ENCODE assay signal across 27 cellular contexts in genomic region chr5:149697001-149697400, GRCh38. TPM values are rescaled to one million over a fixed set of nuclear protein-coding genes. Genes with fewer than 3 reads are reported as not detected.
A peak's percentile ranks its signal among the peaks of the same experiment; 100 is the strongest.
DNase-seq lines count a peak whose midpoint lies in the region; ATAC-seq and TF ChIP-seq lines count a peak whose summit lies in the region.
"Had no signal": no experiment of that assay in that cellular context is flagged by ENCODE, and none has a peak within 500 bp of the region (broad histone marks: within the 10 kb centered on the region; RNA-seq: fewer than 3 reads in every experiment).

No MANE protein-coding gene starts in this region.

- no peak for TF ChIP-seq CTCF in HCT116 (IDR thresholded peaks at IDR 0.05 in 2 of 3, conservative IDR thresholded peaks at IDR 0.05 in 1 of 3; ENCODE audit: borderline replicate concordance in 1 of 3, insufficient read depth in 1 of 3, low read depth in 2 of 3, low read length in 2 of 3)
- TF ChIP-seq CTCF in PC-9 (conservative IDR thresholded peaks at IDR 0.05) = no peak
- no peak for TF ChIP-seq CTCF in choroid plexus epithelial cell (conservative IDR thresholded peaks at IDR 0.05; ENCODE audit: low read depth, low read length)

- no peak overlapping the region for H2BK5ac ChIP-seq in mesenchymal stem cell (ENCODE audit: low read depth, low read length, poor library complexity, severe bottlenecking)

- intact Hi-C loops in HCT116 (cut with micrococcal nuclease) = no loop called here
- intact Hi-C loops in PC-9 (cut with micrococcal nuclease; ENCODE audit: unreplicated experiment) = no loop called here

- CTCF ChIA-PET in HCT116 (lab: Charles Lee) = no interaction called here
- CTCF ChIA-PET in PC-9 (lab: Charles Lee) = no interaction called here

- H3K79me2 ChIP-seq in HCT116 (ENCODE audit: insufficient read depth, low read length) (no peaks in the 10 kb centered on the region), PC-9 (ENCODE audit: low read depth) (no peaks in the 10 kb centered on the region)

- peaks cover 5 to 9% of the 10 kb centered on the region in 2 experiments; a peak in 3 of 4 replicates for H3K4me1 ChIP-seq in HCT116 (ENCODE audit: control insufficient read depth in 1 of 2, insufficient read depth in 2 of 2, low read length in 2 of 2)
- peaks cover 11% of the 10 kb centered on the region for H3K4me1 ChIP-seq in PC-9 (replicated peaks; ENCODE audit: insufficient read depth)
- H3K4me1 ChIP-seq in mesenchymal stem cell (ENCODE audit: control insufficient read depth, insufficient read depth, low read depth, low read length) = no peaks in the 10 kb centered on the region
- H3K4me1 ChIP-seq: transverse colon had no signal

- no peak overlapping the region for H3K27ac ChIP-seq in HCT116 (ENCODE audit: low read depth, low read length)
- H3K27ac ChIP-seq in PC-9 = no peak overlapping the region
- no peak overlapping the region for H3K27ac ChIP-seq in mesenchymal stem cell (ENCODE audit: low read length, poor library complexity, severe bottlenecking)
- H3K27ac ChIP-seq: HL-60, transverse colon had no signal

- H3K9me2 ChIP-seq in HCT116 (ENCODE audit: insufficient read depth) (no peaks in the 10 kb centered on the region), PC-9 (ENCODE audit: insufficient read depth) (no peaks in the 10 kb centered on the region)

- H4K20me1 ChIP-seq in HCT116 (ENCODE audit: insufficient read depth) = no peaks in the 10 kb centered on the region
- no peaks in the 10 kb centered on the region for H4K20me1 ChIP-seq in PC-9 (ENCODE audit: insufficient read depth)

- no peak overlapping the region for H2BK15ac ChIP-seq in mesenchymal stem cell (ENCODE audit: low read depth, poor library complexity, severe bottlenecking)

- H3K27me3 ChIP-seq in HCT116 (ENCODE audit: insufficient read depth, low read length) (peaks cover 6% of the 10 kb centered on the region; the same call in 1 of the 2 replicates), PC-9 (ENCODE audit: insufficient read depth, low read depth) (peaks cover 26% of the 10 kb centered on the region), mesenchymal stem cell (ENCODE audit: control insufficient read depth in 1 of 2, insufficient read depth in 1 of 2, low read length in 2 of 2) (peaks cover 11 to 73% of the 10 kb centered on the region in 2 experiments)
- H3K27me3 ChIP-seq: transverse colon had no signal

- H3K18ac ChIP-seq in mesenchymal stem cell (ENCODE audit: low read depth in 1 of 2, low read length in 2 of 2) = no peak overlapping the region

- H3K36me3 ChIP-seq in HCT116 (ENCODE audit: control insufficient read depth in 1 of 2, insufficient read depth in 2 of 2, low read length in 2 of 2) (no peaks in the 10 kb centered on the region), PC-9 (ENCODE audit: low read depth) (no peaks in the 10 kb centered on the region), mesenchymal stem cell (ENCODE audit: control insufficient read depth in 1 of 2, insufficient read depth in 2 of 2, low read depth in 1 of 2, low read length in 2 of 2) (no peaks in the 10 kb centered on the region)
- H3K36me3 ChIP-seq: transverse colon had no signal

- H3K36me3 Mint-ChIP-seq in activated naive CD8-positive, alpha-beta T cell treated with anti-CD3 and anti-CD28 coated beads, Interleukin-2, amount 50 U/mL, for 24 hours (ENCODE audit: low read depth) = no peaks in the 10 kb centered on the region
- H3K36me3 Mint-ChIP-seq: activated naive CD8-positive, alpha-beta T cell treated with anti-CD3 and anti-CD28 coated beads, Interleukin-2, amount 10 ng/mL, durations not matched to agents 7 days and 5 days had no signal

- H3K4me1 Mint-ChIP-seq in activated naive CD8-positive, alpha-beta T cell treated with anti-CD3 and anti-CD28 coated beads, Interleukin-2, amount 50 U/mL, for 24 hours = no peaks in the 10 kb centered on the region
- H3K4me1 Mint-ChIP-seq: activated naive CD8-positive, alpha-beta T cell treated with anti-CD3 and anti-CD28 coated beads, Interleukin-2, amount 10 ng/mL, durations not matched to agents 7 days and 5 days; endodermal cell; IgD-negative memory B cell; neural crest cell had no signal

- H2AK5ac ChIP-seq in mesenchymal stem cell (ENCODE audit: low read length, severe bottlenecking) = no peak overlapping the region

- no peaks in the 10 kb centered on the region for H3K9me3 Mint-ChIP-seq in activated naive CD8-positive, alpha-beta T cell treated with anti-CD3 and anti-CD28 coated beads, Interleukin-2, amount 50 U/mL, for 24 hours
- H3K9me3 Mint-ChIP-seq: activated naive CD8-positive, alpha-beta T cell treated with anti-CD3 and anti-CD28 coated beads, Interleukin-2, amount 10 ng/mL, durations not matched to agents 7 days and 5 days; endodermal cell; IgD-negative memory B cell; neural crest cell; T-helper 2 cell treated with Interferon-gamma antibody and Interleukin-4, amounts not matched to agents 5 μg/mL and 100 μg/mL, for 36 hours had no signal

- no peak overlapping the region for H3K27ac Mint-ChIP-seq in activated naive CD8-positive, alpha-beta T cell treated with anti-CD3 and anti-CD28 coated beads, Interleukin-2, amount 50 U/mL, for 24 hours
- H3K27ac Mint-ChIP-seq: activated naive CD8-positive, alpha-beta T cell treated with anti-CD3 and anti-CD28 coated beads, Interleukin-2, amount 10 ng/mL, durations not matched to agents 7 days and 5 days; endodermal cell; IgD-negative memory B cell; T-helper 2 cell treated with Interferon-gamma antibody and Interleukin-4, amounts not matched to agents 5 μg/mL and 100 μg/mL, for 36 hours had no signal

- H3K23ac ChIP-seq in mesenchymal stem cell (ENCODE audit: low read length in 2 of 2) = no peak overlapping the region

- POLR2A ChIA-PET in HCT116 (lab: Charles Lee) (no interaction called here), PC-9 (lab: Charles Lee; ENCODE audit: unreplicated experiment) (no interaction called here)

- RAD21 ChIA-PET in HCT116 (lab: Charles Lee; ENCODE audit: low non-redundant PET in 1 of 2, low total read pairs in 2 of 2, uncharacterized antibody in 2 of 2, unreplicated experiment in 2 of 2) = no interaction called here

- WGBS in mesenchymal stem cell = 100% methylated on average over 1 of the region's 4 CpGs

- no peak overlapping the region for H3K4me3 ChIP-seq in HCT116 (replicated peaks in 1 of 2; ENCODE audit: low read depth in 1 of 2, low read length in 2 of 2)
- H3K4me3 ChIP-seq in PC-9 = no peak overlapping the region
- H3K4me3 ChIP-seq in choroid plexus epithelial cell (ENCODE audit: low read depth, low read length) = no peak overlapping the region
- H3K4me3 ChIP-seq in mesenchymal stem cell (ENCODE audit: insufficient read depth in 1 of 2, low read depth in 1 of 2, low read length in 2 of 2) = no peak overlapping the region
- H3K4me3 ChIP-seq: transverse colon had no signal

- H3F3A ChIP-seq in PC-9 (ENCODE audit: insufficient read depth, low read depth) = peaks cover 12% of the 10 kb centered on the region; the same call in 1 of the 2 replicates

- no peaks in the 10 kb centered on the region for H3K79me1 ChIP-seq in mesenchymal stem cell (replicated peaks; ENCODE audit: low read length, poor library complexity, severe bottlenecking)

- H3K9ac ChIP-seq in HCT116 (ENCODE audit: low read length) = no peak overlapping the region
- H3K9ac ChIP-seq in mesenchymal stem cell (ENCODE audit: low read length) = no peak overlapping the region

- H4K8ac ChIP-seq in mesenchymal stem cell (ENCODE audit: low read length) = no peak overlapping the region

- peaks cover 5% of the 10 kb centered on the region for H3K27me3 Mint-ChIP-seq in activated naive CD8-positive, alpha-beta T cell treated with anti-CD3 and anti-CD28 coated beads, Interleukin-2, amount 50 U/mL, for 24 hours

- no peak overlapping the region for H2BK120ac ChIP-seq in mesenchymal stem cell (ENCODE audit: low read depth, low read length)

- no peak for TF ChIP-seq RAD21 in HCT116 (IDR thresholded peaks at IDR 0.05; ENCODE audit: low read depth)

- H3K4me2 ChIP-seq in HCT116 (ENCODE audit: low read length) (0 out of 2 replicates have a peak overlapping the region, but pooled peaks have one; percentile 26), PC-9 (peak overlapping the region; percentile 9; the same call in 1 of the 2 replicates), mesenchymal stem cell (ENCODE audit: low read length, poor library complexity, severe bottlenecking) (no peak overlapping the region)

- H3K14ac ChIP-seq in mesenchymal stem cell (ENCODE audit: low read length in 2 of 2) = no peak overlapping the region

- H2BK12ac ChIP-seq in mesenchymal stem cell (ENCODE audit: low read length in 2 of 2) = no peak overlapping the region

- DNase-seq in HCT116 (ENCODE audit: low read depth, low spot score) = no peak
- peak in 1 of 2 experiments; percentile 75 for DNase-seq in PC-9
- peak; percentile 57 for DNase-seq in choroid plexus epithelial cell (ENCODE audit: low read depth)
- peak; percentile 10 for DNase-seq in mesenchymal stem cell
- DNase-seq in NCI-H146 treated with DMSO at 0.1 percent for 48 hours (lab: John Stamatoyannopoulos, UW; ENCODE audit: unreplicated experiment) = no peak
- no peak for DNase-seq in activated naive CD8-positive, alpha-beta T cell treated with anti-CD3 and anti-CD28 coated beads, Interleukin-2, amount 50 U/mL, for 24 hours
- DNase-seq in NCI-H1930 (lab: John Stamatoyannopoulos, UW) = no peak
- no peak for DNase-seq in amniotic stem cell (lab: John Stamatoyannopoulos, UW)
- DNase-seq: activated CD4-positive, alpha-beta T cell treated with anti-CD3 and anti-CD28 coated beads, Interleukin-2, amount 50 U/mL, for 4 hours; activated CD8-positive, alpha-beta memory T cell treated with anti-CD3 and anti-CD28 coated beads, Interleukin-2, amount 50 U/mL, for 48 hours; activated naive CD8-positive, alpha-beta T cell treated with anti-CD3 and anti-CD28 coated beads, Interleukin-2, amount 10 ng/mL, durations not matched to agents 7 days and 5 days; AML-193; cortex of kidney; endodermal cell; NCI-H1694 treated with DMSO at 0.1 percent for 48 hours; NCI-H345; NCI-H774; OCI-M1; posterior cingulate gyrus; stimulated activated CD4-positive, alpha-beta T cell treated with anti-CD3 and anti-CD28 coated beads, Interleukin-15, amount 100 ng/mL, for 24 hours; stimulated activated CD8-positive, alpha-beta memory T cell treated with anti-CD3 and anti-CD28 coated beads, Interleukin-4, amount 100 ng/mL, for 48 hours; transverse colon had no signal

- ATAC-seq in HCT116 = peak; percentile 59; the same call in 1 of the 2 replicates
- no peak for ATAC-seq in activated naive CD8-positive, alpha-beta T cell treated with anti-CD3 and anti-CD28 coated beads, Interleukin-2, amount 50 U/mL, for 24 hours
- ATAC-seq: sciatic nerve had no signal

- no peak for TF ChIP-seq POLR2A in HCT116 (IDR thresholded peaks at IDR 0.05; ENCODE audit: borderline replicate concordance, extremely low read depth, insufficient read depth, insufficient read length)

- H2AFZ ChIP-seq in HCT116 (ENCODE audit: low read depth, low read length, poor library complexity, severe bottlenecking) (no peak overlapping the region), PC-9 (no peak overlapping the region), mesenchymal stem cell (ENCODE audit: low read depth, low read length) (no peak overlapping the region)

- H3K4ac ChIP-seq in mesenchymal stem cell (ENCODE audit: low read depth in 1 of 2, low read length in 2 of 2) = no peak overlapping the region

- H3K9me3 ChIP-seq in HCT116 (ENCODE audit: control insufficient read depth in 1 of 2, insufficient read depth in 1 of 2, low read depth in 1 of 2, low read length in 2 of 2) (no peaks in the 10 kb centered on the region), PC-9 (ENCODE audit: insufficient read depth, low read depth) (no peaks in the 10 kb centered on the region), mesenchymal stem cell (ENCODE audit: control insufficient read depth, low read length) (no peaks in the 10 kb centered on the region)
- H3K9me3 ChIP-seq: transverse colon had no signal

- BruUV-seq in HCT116 (replicated peaks; lab: Mats Ljungman, UMichigan) = no TSS peak
- BruUV-seq in PC-9 (replicated peaks; lab: Mats Ljungman, UMichigan) = no TSS peak

- no peak overlapping the region for H4K91ac ChIP-seq in mesenchymal stem cell (ENCODE audit: low read length)

- no peak overlapping the region for H3K4me3 Mint-ChIP-seq in activated naive CD8-positive, alpha-beta T cell treated with anti-CD3 and anti-CD28 coated beads, Interleukin-2, amount 50 U/mL, for 24 hours
- H3K4me3 Mint-ChIP-seq: activated naive CD8-positive, alpha-beta T cell treated with anti-CD3 and anti-CD28 coated beads, Interleukin-2, amount 10 ng/mL, durations not matched to agents 7 days and 5 days; endodermal cell; IgD-negative memory B cell; neural crest cell; T-helper 2 cell treated with Interferon-gamma antibody and Interleukin-4, amounts not matched to agents 5 μg/mL and 100 μg/mL, for 36 hours had no signal

RNA-seq across cellular contexts. Expression of gene PPARGC1B, which starts 33.1 kb away (rescaled TPM):
- total RNA-seq in HCT116 (2021; ENCODE audit: unreplicated experiment) (9.2 TPM), PC-9 (2021) (3.2 and 3.4 TPM in 2 replicates)
- 1.5 and 1.7 TPM in 2 replicates for polyA plus RNA-seq in HCT116 (2012)
- 1.9 TPM for polyA plus RNA-seq in mesenchymal stem cell (2013, experiment 1 of 2)
- 2.4 TPM for polyA plus RNA-seq in mesenchymal stem cell (2013, experiment 2 of 2)

Comparison
In these comparisons a context has a peak if more than half of its experiments do, and no peak if none do; other contexts are left out.
1. DNase-seq: peak in choroid plexus epithelial cell (single experiment) and mesenchymal stem cell (single experiment); none in HCT116 (single experiment), NCI-H146 treated with DMSO at 0.1 percent for 48 hours (single experiment), activated naive CD8-positive, alpha-beta T cell treated with anti-CD3 and anti-CD28 coated beads, Interleukin-2, amount 50 U/mL, for 24 hours (single experiment), NCI-H1930 (0 of 2) and amniotic stem cell (single experiment).